9 cellular contexts compared by ENCODE assay signal in genomic region chr17:50170662-50171370, GRCh38. TPM values are rescaled to one million over a fixed set of nuclear protein-coding genes. Genes with fewer than 3 reads are reported as not detected.
DNase-seq lines count a peak whose midpoint lies in the region; ATAC-seq and TF ChIP-seq lines count a peak whose summit lies in the region.
"Had no signal": no experiment of that assay in that cellular context is flagged by ENCODE, and none has a peak within 500 bp of the region (broad histone marks: within the 10 kb centered on the region; RNA-seq: fewer than 3 reads in every experiment).

No MANE protein-coding gene starts in this region.

- H3K4ac ChIP-seq in H9 (ENCODE audit: low read depth, low read length): no peak overlapping the region

- no peak overlapping the region for H2BK15ac ChIP-seq in H9 (ENCODE audit: low read depth, low read length)

- no peaks in the 10 kb centered on the region for H3K79me1 ChIP-seq in H9 (ENCODE audit: insufficient read depth, low read depth, low read length, poor library complexity, severe bottlenecking)

- H4K91ac ChIP-seq in H9 (ENCODE audit: insufficient read length, low read depth, low read length): no peak overlapping the region

- no peaks in the 10 kb centered on the region for H3K79me2 ChIP-seq in H9 (ENCODE audit: insufficient read depth, low read length)

- H3K14ac ChIP-seq in H9 (ENCODE audit: insufficient read depth, low read length): no peak overlapping the region

- no peak overlapping the region for H2BK20ac ChIP-seq in H9 (ENCODE audit: low read depth, low read length, poor library complexity, severe bottlenecking)

- H3K9ac ChIP-seq in H9 (ENCODE audit: extremely low read depth, insufficient read length, low read length): no peak overlapping the region

- H3K36me3 ChIP-seq in thoracic aorta: peaks cover 9% of the 10 kb centered on the region

- H3K4me3 Mint-ChIP-seq in activated T-cell treated with anti-CD3 and anti-CD28 coated beads, Interleukin-2, amount 50 U/mL, for 4 hours: no peak overlapping the region
- no peak overlapping the region for H3K4me3 Mint-ChIP-seq in activated T-cell treated with anti-CD3 and anti-CD28 coated beads, Interleukin-2, amount 50 U/mL, for 24 hours
- no peak overlapping the region for H3K4me3 Mint-ChIP-seq in activated CD4-positive, alpha-beta T cell treated with anti-CD3 and anti-CD28 coated beads, Interleukin-2, amount 10 ng/mL, durations not matched to agents 7 days and 5 days
- no peak overlapping the region for H3K4me3 Mint-ChIP-seq in H9

- H3K56ac ChIP-seq in H9 (ENCODE audit: insufficient read length, low read depth, low read length): no peak overlapping the region

- no peak overlapping the region for H3T11ph ChIP-seq in H9 (ENCODE audit: low read length)

- CTCF ChIA-PET in activated CD4-positive, alpha-beta T cell treated with anti-CD3 and anti-CD28 coated beads, Interleukin-2, amount 10 ng/mL, durations not matched to agents 7 days and 5 days (lab: Charles Lee): interaction anchor here (1.6 to 5.3 kb wide), 13 partner anchors 7 to 127 kb away, joined by 3 to 31 read pairs (median 10); partner anchors contain the start of genes COL1A1, PDK2, PPP1R9B and TMEM92

- H4K5ac ChIP-seq in H9 (ENCODE audit: insufficient read length, low read depth, low read length): no peak overlapping the region

- no peak overlapping the region for H2BK5ac ChIP-seq in H9 (ENCODE audit: insufficient read length, low read length)

- H4K8ac ChIP-seq in H9 (replicated peaks; ENCODE audit: insufficient read length, low read depth, low read length): no peak overlapping the region

- H3K27me3 Mint-ChIP-seq in activated T-cell treated with anti-CD3 and anti-CD28 coated beads, Interleukin-2, amount 50 U/mL, for 4 hours (ENCODE audit: low read depth): no peaks in the 10 kb centered on the region
- no peaks in the 10 kb centered on the region for H3K27me3 Mint-ChIP-seq in activated T-cell treated with anti-CD3 and anti-CD28 coated beads, Interleukin-2, amount 50 U/mL, for 24 hours
- no peaks in the 10 kb centered on the region for H3K27me3 Mint-ChIP-seq in activated CD4-positive, alpha-beta T cell treated with anti-CD3 and anti-CD28 coated beads, Interleukin-2, amount 10 ng/mL, durations not matched to agents 7 days and 5 days
- peaks cover 3% of the 10 kb centered on the region for H3K27me3 Mint-ChIP-seq in H9 (ENCODE audit: low read depth)

- POLR2A ChIA-PET in activated CD4-positive, alpha-beta T cell treated with anti-CD3 and anti-CD28 coated beads, Interleukin-2, amount 10 ng/mL, durations not matched to agents 7 days and 5 days (lab: Charles Lee): no interaction called here

- no peak overlapping the region for H2BK120ac ChIP-seq in H9 (ENCODE audit: low read depth, low read length, poor library complexity, severe bottlenecking)

- no peak overlapping the region for H2AFZ ChIP-seq in H9 (ENCODE audit: low read length)

- no peak overlapping the region for H2AK5ac ChIP-seq in H9 (ENCODE audit: insufficient read length, low read length)

- DNase-seq in activated T-cell treated with anti-CD3 and anti-CD28 coated beads, Interleukin-2, amount 50 U/mL, for 4 hours: no peak
- no peak for DNase-seq in activated T-cell treated with anti-CD3 and anti-CD28 coated beads, Interleukin-2, amount 50 U/mL, for 24 hours
- DNase-seq in activated CD4-positive, alpha-beta T cell treated with anti-CD3 and anti-CD28 coated beads, Interleukin-2, amount 10 ng/mL, durations not matched to agents 7 days and 5 days: peak; percentile 43
- no peak for DNase-seq in thoracic aorta (ENCODE audit: low spot score)
- no peak for DNase-seq in H9
- no peak for DNase-seq in SKM-1 treated with dmso at 0.1 percent for 144 hours (lab: John Stamatoyannopoulos, UW; ENCODE audit: unreplicated experiment)

- no peak overlapping the region for H3K18ac ChIP-seq in H9 (ENCODE audit: insufficient read length, low read depth, low read length)

- no peaks in the 10 kb centered on the region for H3K23me2 ChIP-seq in H9 (ENCODE audit: insufficient read length, low read depth, low read length, poor library complexity, severe bottlenecking)

- H2BK12ac ChIP-seq in H9 (ENCODE audit: insufficient read length, low read depth, low read length): no peak overlapping the region

- no peaks in the 10 kb centered on the region for H3K27me3 ChIP-seq in thoracic aorta (replicated peaks; ENCODE audit: insufficient read depth)
- no peaks in the 10 kb centered on the region for H3K27me3 ChIP-seq in H9 (ENCODE audit: insufficient read depth, low read length)

- no peaks in the 10 kb centered on the region for H3K36me3 Mint-ChIP-seq in activated T-cell treated with anti-CD3 and anti-CD28 coated beads, Interleukin-2, amount 50 U/mL, for 4 hours (ENCODE audit: insufficient read depth)
- no peaks in the 10 kb centered on the region for H3K36me3 Mint-ChIP-seq in activated T-cell treated with anti-CD3 and anti-CD28 coated beads, Interleukin-2, amount 50 U/mL, for 24 hours (ENCODE audit: low read depth)
- no peaks in the 10 kb centered on the region for H3K36me3 Mint-ChIP-seq in activated CD4-positive, alpha-beta T cell treated with anti-CD3 and anti-CD28 coated beads, Interleukin-2, amount 10 ng/mL, durations not matched to agents 7 days and 5 days (ENCODE audit: low read depth)
- no peaks in the 10 kb centered on the region for H3K36me3 Mint-ChIP-seq in H9 (ENCODE audit: insufficient read depth in 1 of 3, low read depth in 3 of 3)

- H3K23ac ChIP-seq in H9 (ENCODE audit: insufficient read length, low read depth, low read length): no peak overlapping the region

- ATAC-seq in activated T-cell treated with anti-CD3 and anti-CD28 coated beads, Interleukin-2, amount 50 U/mL, for 4 hours: peak; percentile 37 to 45
- ATAC-seq in HG03064 (IDR thresholded peaks at IDR 0.05; ENCODE audit: low read depth, unreplicated experiment) (peak; percentile 67), thoracic aorta (ENCODE audit: insufficient number of reproducible peaks, low FRiP score, low read depth) (no peak), HG03460 (IDR thresholded peaks at IDR 0.05; ENCODE audit: unreplicated experiment) (no peak)

- H4K20me1 ChIP-seq in H9 (ENCODE audit: control insufficient read depth, insufficient read depth, insufficient read length): no peaks in the 10 kb centered on the region

- H3K4me3 ChIP-seq in thoracic aorta: no peak overlapping the region

- WGBS in H9 (ENCODE audit: extremely low coverage, insufficient read length, low lambda C conversion rate): no CpG with 5 or more reads among the region's 10 CpGs

- no peak for TF ChIP-seq CTCF in thoracic aorta (IDR thresholded peaks at IDR 0.05)
- TF ChIP-seq CTCF in H9 (conservative IDR thresholded peaks at IDR 0.05): no peak

- H3K27ac ChIP-seq in thoracic aorta: peak overlapping the region; percentile 98 to 99
- H3K27ac ChIP-seq in H9 (ENCODE audit: insufficient read length, low read depth, low read length): no peak overlapping the region

- H3K4me1 Mint-ChIP-seq in activated T-cell treated with anti-CD3 and anti-CD28 coated beads, Interleukin-2, amount 50 U/mL, for 4 hours (ENCODE audit: low read depth): peaks cover 10% of the 10 kb centered on the region
- H3K4me1 Mint-ChIP-seq in activated T-cell treated with anti-CD3 and anti-CD28 coated beads, Interleukin-2, amount 50 U/mL, for 24 hours (ENCODE audit: low read depth): peaks cover 13% of the 10 kb centered on the region
- peaks cover 17% of the 10 kb centered on the region for H3K4me1 Mint-ChIP-seq in activated CD4-positive, alpha-beta T cell treated with anti-CD3 and anti-CD28 coated beads, Interleukin-2, amount 10 ng/mL, durations not matched to agents 7 days and 5 days
- H3K4me1 Mint-ChIP-seq in H9: peaks cover 20 to 43% of the 10 kb centered on the region in 2 experiments

- no peak overlapping the region for H3K4me2 ChIP-seq in H9 (ENCODE audit: insufficient read depth, insufficient read length, low read length)

- no peaks in the 10 kb centered on the region for H3K9me3 ChIP-seq in thoracic aorta
- H3K9me3 ChIP-seq in H9 (ENCODE audit: control insufficient read depth, low read depth, low read length): no peaks in the 10 kb centered on the region

- H3K4me1 ChIP-seq in thoracic aorta (ENCODE audit: control insufficient read depth in 1 of 2, low read depth in 2 of 2) (peaks cover 30 to 74% of the 10 kb centered on the region in 2 donors), H9 (ENCODE audit: insufficient read depth, low read length) (peaks cover 3% of the 10 kb centered on the region; the same call in 1 of the 2 replicates)

- H3K27ac Mint-ChIP-seq in activated T-cell treated with anti-CD3 and anti-CD28 coated beads, Interleukin-2, amount 50 U/mL, for 24 hours: no peak overlapping the region
- no peak overlapping the region for H3K27ac Mint-ChIP-seq in activated CD4-positive, alpha-beta T cell treated with anti-CD3 and anti-CD28 coated beads, Interleukin-2, amount 10 ng/mL, durations not matched to agents 7 days and 5 days
- no peak overlapping the region for H3K27ac Mint-ChIP-seq in H9

- H3K9me3 Mint-ChIP-seq in activated T-cell treated with anti-CD3 and anti-CD28 coated beads, Interleukin-2, amount 50 U/mL, for 4 hours: no peaks in the 10 kb centered on the region
- no peaks in the 10 kb centered on the region for H3K9me3 Mint-ChIP-seq in activated T-cell treated with anti-CD3 and anti-CD28 coated beads, Interleukin-2, amount 50 U/mL, for 24 hours
- H3K9me3 Mint-ChIP-seq in activated CD4-positive, alpha-beta T cell treated with anti-CD3 and anti-CD28 coated beads, Interleukin-2, amount 10 ng/mL, durations not matched to agents 7 days and 5 days: no peaks in the 10 kb centered on the region
- no peaks in the 10 kb centered on the region; a peak in 1 of 5 replicates for H3K9me3 Mint-ChIP-seq in H9

RNA-seq across cellular contexts. Expression of gene SGCA, which starts 5.0 kb away (rescaled TPM):
- not detected for total RNA-seq in activated T-cell treated with anti-CD3 and anti-CD28 coated beads, Interleukin-2, amount 50 U/mL, for 4 hours
- not detected for total RNA-seq in activated CD4-positive, alpha-beta T cell treated with anti-CD3 and anti-CD28 coated beads, Interleukin-2, amount 10 ng/mL, durations not matched to agents 7 days and 5 days
- total RNA-seq in thoracic aorta (100 to 1,000 TPM in 1 of 2 donors, 10 to 100 TPM in 1; 95.5 to 158 TPM), H9 (2021) (0.24 TPM in 1 of 2 replicates, not detected in the other)
- total RNA-seq: fibroblast of villous mesenchyme had no signal

RNA-seq across cellular contexts. Expression of gene PPP1R9B, which starts 20.3 kb away (rescaled TPM):
- 10 to 100 TPM; 70.2 to 82.2 (median 76.6) TPM for total RNA-seq in activated T-cell treated with anti-CD3 and anti-CD28 coated beads, Interleukin-2, amount 50 U/mL, for 4 hours
- 100 to 1,000 TPM; 110 to 117 TPM for total RNA-seq in activated CD4-positive, alpha-beta T cell treated with anti-CD3 and anti-CD28 coated beads, Interleukin-2, amount 10 ng/mL, durations not matched to agents 7 days and 5 days
- total RNA-seq in thoracic aorta: 10 to 100 TPM; 53.3 to 67.1 TPM
- 23.0 and 25.8 TPM in 2 replicates for total RNA-seq in H9 (2021)

RNA-seq across cellular contexts. Expression of gene COL1A1, which starts 30.6 kb away (rescaled TPM):
- 1 to 10 TPM; 1.6 to 3.2 (median 2.8) TPM for total RNA-seq in activated T-cell treated with anti-CD3 and anti-CD28 coated beads, Interleukin-2, amount 50 U/mL, for 4 hours
- total RNA-seq in activated CD4-positive, alpha-beta T cell treated with anti-CD3 and anti-CD28 coated beads, Interleukin-2, amount 10 ng/mL, durations not matched to agents 7 days and 5 days: under 1 TPM; 0.31 to 0.55 TPM
- 100 to 1,000 TPM; 261 to 270 TPM for total RNA-seq in thoracic aorta
- 104 and 112 TPM in 2 replicates for total RNA-seq in H9 (2021)

RNA-seq across cellular contexts. Expression of gene SAMD14, which starts 40.9 kb away (rescaled TPM):
- total RNA-seq in activated T-cell treated with anti-CD3 and anti-CD28 coated beads, Interleukin-2, amount 50 U/mL, for 4 hours: under 1 TPM; 0.47 to 0.78 (median 0.52) TPM
- total RNA-seq in activated CD4-positive, alpha-beta T cell treated with anti-CD3 and anti-CD28 coated beads, Interleukin-2, amount 10 ng/mL, durations not matched to agents 7 days and 5 days: under 1 TPM; 0.07 to 0.23 TPM
- total RNA-seq in thoracic aorta: 10 to 100 TPM in 1 of 2 donors, 1 to 10 TPM in 1; 9.7 to 11.5 TPM
- 4.8 and 5.9 TPM in 2 replicates for total RNA-seq in H9 (2021)

Comparison
In these comparisons a context has a peak if more than half of its experiments do, and no peak if none do; other contexts are left out.
1. ATAC-seq: peak in activated T-cell treated with anti-CD3 and anti-CD28 coated beads, Interleukin-2, amount 50 U/mL, for 4 hours (2 of 2) and HG03064 (single experiment); none in thoracic aorta (single experiment) and HG03460 (single experiment).
2. RNA of gene SGCA, which starts 5.0 kb away (total RNA-seq): 95.5 to 158 TPM in thoracic aorta; 0.24 TPM in H9, not detected in activated T-cell treated with anti-CD3 and anti-CD28 coated beads, Interleukin-2, amount 50 U/mL, for 4 hours and not detected in activated CD4-positive, alpha-beta T cell treated with anti-CD3 and anti-CD28 coated beads, Interleukin-2, amount 10 ng/mL, durations not matched to agents 7 days and 5 days; every median in the first group is over 10 times any median in the second.
3. RNA of gene COL1A1, which starts 30.6 kb away (total RNA-seq): 261 to 270 TPM in thoracic aorta and 104 to 112 TPM in H9; 1.6 to 3.2 TPM in activated T-cell treated with anti-CD3 and anti-CD28 coated beads, Interleukin-2, amount 50 U/mL, for 4 hours and 0.31 to 0.55 TPM in activated CD4-positive, alpha-beta T cell treated with anti-CD3 and anti-CD28 coated beads, Interleukin-2, amount 10 ng/mL, durations not matched to agents 7 days and 5 days; every median in the first group is over 10 times any median in the second.